Comparison of ENCODE assay signal across 18 cellular contexts in the genomic region with DNA sequence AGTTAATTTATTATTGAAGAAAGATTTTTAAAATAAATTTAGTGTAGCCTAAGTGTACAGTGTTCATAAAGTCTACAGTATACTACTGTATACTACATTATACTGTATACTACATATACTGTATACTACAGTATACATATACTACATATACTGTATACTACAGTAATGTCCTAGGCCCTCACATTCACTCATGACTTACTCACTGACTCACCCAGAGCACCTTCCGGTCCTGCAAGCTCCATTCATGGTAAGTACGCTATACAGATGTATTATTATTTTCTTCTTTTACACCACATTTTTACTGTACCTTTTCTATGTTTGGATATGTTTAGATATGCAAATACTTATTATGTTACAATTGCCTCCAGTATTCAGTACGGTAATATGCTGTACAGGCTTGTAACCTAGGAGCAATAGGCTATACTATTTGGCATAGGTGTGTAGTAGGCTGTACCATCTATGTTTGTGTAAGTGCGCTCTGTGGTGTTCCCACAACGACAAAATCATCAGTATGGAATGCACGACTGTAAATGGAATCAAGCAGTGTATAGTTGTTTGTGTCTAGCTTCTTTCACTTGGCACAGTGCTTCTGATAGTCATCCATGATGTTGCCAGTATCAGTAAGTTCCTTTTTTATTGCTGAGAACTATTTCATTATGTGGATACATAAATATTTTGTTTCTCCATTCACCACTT.
"Had no signal": no experiment of that assay in that cellular context is flagged by ENCODE, and none has a peak within 500 bp of the region (broad histone marks: within the 10 kb centered on the region; RNA-seq: fewer than 3 reads in every experiment).

No MANE protein-coding gene starts in this region.

- H3K27ac ChIP-seq: coronary artery, left lung, psoas muscle, VCaP had no signal

- H3K4me1 ChIP-seq: left lung had no signal

- H3K9me3 ChIP-seq: left lung, psoas muscle had no signal

- H3K27me3 ChIP-seq: left lung had no signal

- ATAC-seq: activated CD4-positive, alpha-beta T cell treated with anti-CD3 and anti-CD28 coated beads for 36 hours; activated T-cell treated with anti-CD3 and anti-CD28 coated beads, Interleukin-2, amount 50 U/mL, for 72 hours; left lung; natural killer cell treated with Interleukin-12 subunit alpha and Interleukin-12 subunit beta and Interleukin-15 and Interleukin-18, amount 100 ng/mL, for 72 hours; psoas muscle; sciatic nerve had no signal

- H3K36me3 ChIP-seq: left lung had no signal

- DNase-seq: activated CD4-positive, alpha-beta memory T cell treated with anti-CD3 and anti-CD28 coated beads, Interleukin-2, amount 10 ng/mL, durations not matched to agents 7 days and 5 days; activated CD4-positive, alpha-beta T cell treated with anti-CD3 and anti-CD28 coated beads for 36 hours; activated naive CD8-positive, alpha-beta T cell treated with anti-CD3 and anti-CD28 coated beads, Interleukin-2, amount 10 ng/mL, durations not matched to agents 7 days and 5 days; activated T-cell treated with anti-CD3 and anti-CD28 coated beads, Interleukin-2, amount 50 U/mL, for 72 hours; anterior cingulate cortex; central memory CD4-positive, alpha-beta T cell; effector CD8-positive, alpha-beta T cell; erythroblast; immature natural killer cell; left lung; mesenchymal stem cell; occipital lobe; psoas muscle; stimulated activated naive CD4-positive, alpha-beta T cell treated with Interleukin-2 at 50 U/mL for 16 hours had no signal

- H3K4me3 ChIP-seq: coronary artery, left lung, psoas muscle had no signal
